1 cellular context compared by ENCODE assay signal in genomic region chr9:68779558-68780376, GRCh38.
A peak's percentile ranks its signal among the peaks of the same experiment; 100 is the strongest.
TF ChIP-seq lines count a peak whose summit lies in the region.

No MANE protein-coding gene starts in this region.

TF ChIP-seq in SK-N-SH, 30 proteins besides CTCF, POLR2A, EP300 and RAD21 (continued from another document):
- TF ChIP-seq USF2 (IDR thresholded peaks at IDR 0.05; ENCODE audit: borderline replicate concordance, low read depth, low read length) (no peak), RXRA (IDR thresholded peaks at IDR 0.05; ENCODE audit: borderline replicate concordance, low read depth) (no peak), USF1 (IDR thresholded peaks at IDR 0.05; ENCODE audit: borderline replicate concordance, low read depth) (no peak), NRF1 (IDR thresholded peaks at IDR 0.05; ENCODE audit: low read depth, low read length) (peak; percentile 99), FOXJ3 (CRISPR knock-in tag; IDR thresholded peaks at IDR 0.05) (no peak), GABPA (IDR thresholded peaks at IDR 0.05; ENCODE audit: low read depth) (no peak), TEAD4 (IDR thresholded peaks at IDR 0.05; ENCODE audit: borderline replicate concordance, insufficient read depth) (no peak), GATA2 (CRISPR knock-in tag; IDR thresholded peaks at IDR 0.05) (no peak), FOSL2 (IDR thresholded peaks at IDR 0.05; ENCODE audit: borderline replicate concordance, low read depth) (no peak), JUND (IDR thresholded peaks at IDR 0.05) (no peak), SIN3A (IDR thresholded peaks at IDR 0.05; ENCODE audit: borderline replicate concordance, low read depth, low read length) (0 out of 2 replicates have a peak, but pooled peaks have one; percentile 65), EZH2phosphoT487 (IDR thresholded peaks at IDR 0.05; ENCODE audit: borderline replicate concordance, low read depth) (no peak), MEF2A (IDR thresholded peaks at IDR 0.05; ENCODE audit: borderline replicate concordance, low read depth) (no peak), YY1 (IDR thresholded peaks at IDR 0.05; ENCODE audit: low read depth) (no peak), POLR2AphosphoS5 (IDR thresholded peaks at IDR 0.05; ENCODE audit: low read depth, low read length) (peak; percentile 75), REST (IDR thresholded peaks at IDR 0.05; ENCODE audit: low read depth, low read length) (no peak), MAX (IDR thresholded peaks at IDR 0.05; ENCODE audit: low read depth) (0 out of 2 replicates have a peak, but pooled peaks have one; percentile 38)
